In genomic region chr11:58928691-58929090, GRCh38 we compare ENCODE assay signal across 23 cellular contexts. TPM values are rescaled to one million over a fixed set of nuclear protein-coding genes. Genes with fewer than 3 reads are reported as not detected.
DNase-seq lines count a peak whose midpoint lies in the region; ATAC-seq and TF ChIP-seq lines count a peak whose summit lies in the region.
"Had no signal": no experiment of that assay in that cellular context is flagged by ENCODE, and none has a peak within 500 bp of the region (broad histone marks: within the 10 kb centered on the region; RNA-seq: fewer than 3 reads in every experiment).

No MANE protein-coding gene starts in this region.

- H3K79me2 ChIP-seq in smooth muscle cell (ENCODE audit: low read depth): no peaks in the 10 kb centered on the region

- no peak overlapping the region for H3K4me2 ChIP-seq in smooth muscle cell
- H3K4me2 ChIP-seq: A549 had no signal

- no peak for ATAC-seq in HG03139 (IDR thresholded peaks at IDR 0.05; ENCODE audit: unreplicated experiment)
- no peak for ATAC-seq in GM21717 (IDR thresholded peaks at IDR 0.05; ENCODE audit: unreplicated experiment)
- ATAC-seq: A549, natural killer cell had no signal

- H3K36me3 ChIP-seq in iPS-15b (ENCODE audit: control insufficient read depth, insufficient read depth, low read length): no peaks in the 10 kb centered on the region
- no peaks in the 10 kb centered on the region for H3K36me3 ChIP-seq in smooth muscle cell (ENCODE audit: low read depth)
- H3K36me3 ChIP-seq: BLaER1, uterus had no signal

- intact Hi-C loops in posterior cingulate gyrus (cut with DNase I): no loop called here

- H3K4me1 ChIP-seq in iPS-15b (ENCODE audit: control insufficient read depth, insufficient read depth, low read length): peaks cover 10% of the 10 kb centered on the region
- H3K4me1 ChIP-seq in smooth muscle cell (ENCODE audit: low read depth): peaks cover 12% of the 10 kb centered on the region
- H3K4me1 ChIP-seq: uterus had no signal

- H3K27me3 ChIP-seq in iPS-15b (ENCODE audit: control insufficient read depth, insufficient read depth, low read length): no peaks in the 10 kb centered on the region
- H3K27me3 ChIP-seq in smooth muscle cell (ENCODE audit: low read depth): no peaks in the 10 kb centered on the region
- H3K27me3 ChIP-seq: BLaER1 had no signal

- peak overlapping the region; percentile 87 for H3K4me3 ChIP-seq in iPS-15b (ENCODE audit: low read depth, low read length)
- H3K4me3 ChIP-seq in smooth muscle cell: peak overlapping the region; percentile 35
- H3K4me3 ChIP-seq: A549, BLaER1, uterus had no signal

- H3K9me3 ChIP-seq in iPS-15b (ENCODE audit: control insufficient read depth, insufficient read depth, low read length) (no peaks in the 10 kb centered on the region), smooth muscle cell (replicated peaks; ENCODE audit: low read depth) (no peaks in the 10 kb centered on the region)
- H3K9me3 ChIP-seq: A549, BLaER1, uterus had no signal

- TF ChIP-seq CTCF in smooth muscle cell (IDR thresholded peaks at IDR 0.05; ENCODE audit: borderline replicate concordance, insufficient read depth, poor library complexity, severe bottlenecking): no peak

- H3K27ac ChIP-seq in smooth muscle cell (ENCODE audit: low read depth): no peak overlapping the region
- H3K27ac ChIP-seq: A549, BLaER1, dorsolateral prefrontal cortex, uterus had no signal

- no peaks in the 10 kb centered on the region for H3F3A ChIP-seq in smooth muscle cell (ENCODE audit: low read depth)

- no peak overlapping the region for H2AFZ ChIP-seq in smooth muscle cell (ENCODE audit: low read depth)

- DNase-seq in NCI-H2196 (lab: John Stamatoyannopoulos, UW; ENCODE audit: unreplicated experiment): peak; percentile 42
- DNase-seq in NCI-H2196 treated with DMSO at 0.1 percent for 48 hours (lab: John Stamatoyannopoulos, UW; ENCODE audit: unreplicated experiment): no peak
- peak; percentile 53 for DNase-seq in NCI-H748 treated with DMSO at 0.1 percent for 48 hours (lab: John Stamatoyannopoulos, UW)
- no peak for DNase-seq in smooth muscle cell (lab: John Stamatoyannopoulos, UW; ENCODE audit: unreplicated experiment)
- no peak for DNase-seq in posterior cingulate gyrus
- DNase-seq: activated naive CD4-positive, alpha-beta T cell; amygdala; central memory CD4-positive, alpha-beta T cell; dorsolateral prefrontal cortex; erythroblast; HFFc6; KBM-7; natural killer cell; NCI-H1048; NCI-H2171 treated with DMSO at 0.1 percent for 48 hours; stimulated activated CD4-positive, alpha-beta T cell treated with anti-CD3 and anti-CD28 coated beads, Interleukin-12 subunit alpha, Interleukin-12 subunit beta, amount 100 ng/mL, for 4 hours; substantia nigra; uterus had no signal

- H3K9ac ChIP-seq in iPS-15b (ENCODE audit: low read depth, low read length) (no peak overlapping the region), smooth muscle cell (ENCODE audit: low read depth) (no peak overlapping the region)
- H3K9ac ChIP-seq: BLaER1 had no signal

- H4K20me1 ChIP-seq in smooth muscle cell (ENCODE audit: low read depth): no peaks in the 10 kb centered on the region
- H4K20me1 ChIP-seq: BLaER1 had no signal

RNA-seq across cellular contexts. Expression of gene GLYATL1, which starts 10.6 kb away (rescaled TPM):
- total RNA-seq in smooth muscle cell: not detected in 2 replicates
- polyA plus RNA-seq in smooth muscle cell: not detected in 2 replicates
- total RNA-seq: natural killer cell had no signal

Comparison
In these comparisons a context has a peak if more than half of its experiments do, and no peak if none do; other contexts are left out.
1. DNase-seq: peak in NCI-H2196 (single experiment) and NCI-H748 treated with DMSO at 0.1 percent for 48 hours (single experiment); none in NCI-H2196 treated with DMSO at 0.1 percent for 48 hours (single experiment), smooth muscle cell (single experiment) and posterior cingulate gyrus (0 of 10).